1 cellular context compared by ENCODE assay signal in genomic region chr17:17873450-17873991, GRCh38.
TF ChIP-seq lines count a peak whose summit lies in the region.

No MANE protein-coding gene starts in this region.

TF ChIP-seq in GM23338, 12 proteins besides CTCF, POLR2A, EP300 and RAD21 (continued from another document):
- TF ChIP-seq ZNF462 (CRISPR knock-in tag; IDR thresholded peaks at IDR 0.05), result no peak
- TF ChIP-seq ZNF114 (CRISPR knock-in tag; IDR thresholded peaks at IDR 0.05), result no peak
- TF ChIP-seq JUNB (IDR thresholded peaks at IDR 0.05; ENCODE audit: unreplicated experiment), result no peak
- TF ChIP-seq ZNF331 (CRISPR knock-in tag; IDR thresholded peaks at IDR 0.05; ENCODE audit: low read depth), result no peak
- no peak for TF ChIP-seq POLR2AphosphoS5 (IDR thresholded peaks at IDR 0.05; ENCODE audit: low read depth)
- no peak for TF ChIP-seq REST (IDR thresholded peaks at IDR 0.05; ENCODE audit: unreplicated experiment)
- no peak for TF ChIP-seq CREB1 (CRISPR knock-in tag; IDR thresholded peaks at IDR 0.05; ENCODE audit: low read depth)
- no peak for TF ChIP-seq ETS1 (IDR thresholded peaks at IDR 0.05)
- TF ChIP-seq STAT1 (IDR thresholded peaks at IDR 0.05; ENCODE audit: unreplicated experiment), result no peak
- TF ChIP-seq NANOG (IDR thresholded peaks at IDR 0.05; ENCODE audit: borderline replicate concordance), result no peak
- no peak for TF ChIP-seq EZH2 (IDR thresholded peaks at IDR 0.05; ENCODE audit: low read depth, unreplicated experiment)
